9 cellular contexts compared by ENCODE assay signal in genomic region chr6:149454405-149454848, GRCh38. TPM values are rescaled to one million over a fixed set of nuclear protein-coding genes. Genes with fewer than 3 reads are reported as not detected.
A peak's percentile ranks its signal among the peaks of the same experiment; 100 is the strongest.
DNase-seq lines count a peak whose midpoint lies in the region; ATAC-seq and TF ChIP-seq lines count a peak whose summit lies in the region.
"Had no signal": no experiment of that assay in that cellular context is flagged by ENCODE, and none has a peak within 500 bp of the region (broad histone marks: within the 10 kb centered on the region; RNA-seq: fewer than 3 reads in every experiment).

No MANE protein-coding gene starts in this region.

- no peak for TF ChIP-seq POLR2A in prostate gland (IDR thresholded peaks at IDR 0.05)

- intact Hi-C loops in prostate gland (cut with DNase I) = loop anchor here (5.0 to 10.0 kb wide), 2 partner anchors 50 to 422 kb away; no protein-coding TSS in a partner anchor
- intact Hi-C loops in activated naive CD4-positive, alpha-beta T cell treated with anti-CD3 and anti-CD28 coated beads for 36 hours (cut with micrococcal nuclease) = no loop called here

- H3K4me3 Mint-ChIP-seq in activated naive CD4-positive, alpha-beta T cell treated with anti-CD3 and anti-CD28 coated beads for 36 hours = no peak overlapping the region

- H3K4me1 ChIP-seq in prostate gland (replicated peaks) (peaks cover 8% of the 10 kb centered on the region), BE2C (no peaks in the 10 kb centered on the region)

- peak overlapping the region; percentile 52 to 60 for H3K27ac ChIP-seq in prostate gland

- H3K4me1 Mint-ChIP-seq in activated naive CD4-positive, alpha-beta T cell treated with anti-CD3 and anti-CD28 coated beads for 36 hours (ENCODE audit: low read depth) = peaks cover 20% of the 10 kb centered on the region

- H3K36me3 Mint-ChIP-seq in activated naive CD4-positive, alpha-beta T cell treated with anti-CD3 and anti-CD28 coated beads for 36 hours (ENCODE audit: low read depth) = peaks cover 49% of the 10 kb centered on the region

- no peaks in the 10 kb centered on the region for H3K27me3 ChIP-seq in prostate gland (replicated peaks; ENCODE audit: insufficient read depth)
- H3K27me3 ChIP-seq in BE2C = no peaks in the 10 kb centered on the region

- no peak overlapping the region for H3K4me3 ChIP-seq in prostate gland
- no peak overlapping the region for H3K4me3 ChIP-seq in BE2C (ENCODE audit: low read depth, low read length)

- H3K27ac Mint-ChIP-seq in activated naive CD4-positive, alpha-beta T cell treated with anti-CD3 and anti-CD28 coated beads for 36 hours = no peak overlapping the region

- no peaks in the 10 kb centered on the region for H3K27me3 Mint-ChIP-seq in activated naive CD4-positive, alpha-beta T cell treated with anti-CD3 and anti-CD28 coated beads for 36 hours (ENCODE audit: low read depth)

- 1% methylated on average over 15 of the region's 15 CpGs for WGBS in prostate gland

- H3K9me3 Mint-ChIP-seq in activated naive CD4-positive, alpha-beta T cell treated with anti-CD3 and anti-CD28 coated beads for 36 hours = no peaks in the 10 kb centered on the region

- no peaks in the 10 kb centered on the region for H3K9me3 ChIP-seq in prostate gland
- H3K9me3 ChIP-seq in BE2C = no peaks in the 10 kb centered on the region

- H3K36me3 ChIP-seq in prostate gland (no peaks in the 10 kb centered on the region), BE2C (no peaks in the 10 kb centered on the region)

- CTCF ChIA-PET in activated naive CD4-positive, alpha-beta T cell treated with anti-CD3 and anti-CD28 coated beads for 36 hours (lab: Charles Lee) = interaction anchor here (0.9 to 1.5 kb wide), 3 partner anchors 12 to 63 kb away, joined by 4 to 5 read pairs (median 4); no protein-coding TSS in a partner anchor

- TF ChIP-seq CTCF in prostate gland (IDR thresholded peaks at IDR 0.05) = no peak
- TF ChIP-seq CTCF in BE2C (IDR thresholded peaks at IDR 0.05; ENCODE audit: low read depth, low read length) = no peak

- ATAC-seq in SK-N-SH treated with all-trans-retinoic acid at 6 μM for 48 hours (peak; percentile 92), GM18519 (IDR thresholded peaks at IDR 0.05; ENCODE audit: low FRiP score, unreplicated experiment) (no peak)

- DNase-seq in ELR (ENCODE audit: low read depth) = peak; percentile 77
- DNase-seq in foreskin melanocyte = peak; percentile 18
- peak; percentile 85 for DNase-seq in prostate gland (ENCODE audit: low spot score)
- DNase-seq in DMS114 treated with DMSO at 0.1 percent for 48 hours (lab: John Stamatoyannopoulos, UW; ENCODE audit: unreplicated experiment) = no peak
- no peak for DNase-seq in activated naive CD4-positive, alpha-beta T cell treated with anti-CD3 and anti-CD28 coated beads for 36 hours
- no peak for DNase-seq in BE2C

TF ChIP-seq in SK-N-SH treated with all-trans-retinoic acid at 6 μM for 48 hours, 23 proteins besides CTCF, POLR2A, EP300 and RAD21 (continues in another document):
- TF ChIP-seq TSHZ2 (CRISPR knock-in tag; IDR thresholded peaks at IDR 0.05) (0 out of 2 replicates have a peak, but pooled peaks have one; percentile 25), ARNTL (CRISPR knock-in tag; IDR thresholded peaks at IDR 0.05; ENCODE audit: borderline replicate concordance, low read depth) (no peak), ZFP3 (CRISPR knock-in tag; IDR thresholded peaks at IDR 0.05) (0 out of 2 replicates have a peak, but pooled peaks have one; percentile 18), CSRNP3 (CRISPR knock-in tag; IDR thresholded peaks at IDR 0.05) (no peak), CREB5 (CRISPR knock-in tag; IDR thresholded peaks at IDR 0.05; ENCODE audit: low read depth) (no peak), ZNF70 (CRISPR knock-in tag; IDR thresholded peaks at IDR 0.05) (no peak), OSR1 (CRISPR knock-in tag; IDR thresholded peaks at IDR 0.05) (no peak), POU6F1 (CRISPR knock-in tag; IDR thresholded peaks at IDR 0.05; ENCODE audit: borderline replicate concordance, low read depth) (no peak), GLIS3 (CRISPR knock-in tag; IDR thresholded peaks at IDR 0.05) (no peak), PATZ1 (CRISPR knock-in tag; IDR thresholded peaks at IDR 0.05; ENCODE audit: borderline replicate concordance) (no peak), PPARA (CRISPR knock-in tag; IDR thresholded peaks at IDR 0.05; ENCODE audit: borderline replicate concordance) (no peak), ZC3H10 (CRISPR knock-in tag; IDR thresholded peaks at IDR 0.05) (no peak), TCF4 (CRISPR knock-in tag; IDR thresholded peaks at IDR 0.05; ENCODE audit: borderline replicate concordance) (no peak)

RNA-seq across cellular contexts. Expression of gene ZC3H12D, which starts 30.4 kb away (rescaled TPM):
- total RNA-seq in prostate gland = 1 to 10 TPM; 1.5 to 3.5 TPM
- 10 to 100 TPM; 75.8 to 82.7 TPM for total RNA-seq in activated naive CD4-positive, alpha-beta T cell treated with anti-CD3 and anti-CD28 coated beads for 36 hours
- polyA plus RNA-seq in BE2C (2012; ENCODE audit: insufficient read depth, insufficient read length, low read depth) = not detected

RNA-seq across cellular contexts. Expression of gene SUMO4, which starts 54.4 kb away (rescaled TPM):
- total RNA-seq in prostate gland = 1 to 10 TPM; 2.0 to 2.4 TPM
- 1 to 10 TPM; 5.5 to 5.9 TPM for total RNA-seq in activated naive CD4-positive, alpha-beta T cell treated with anti-CD3 and anti-CD28 coated beads for 36 hours
- polyA plus RNA-seq in BE2C (2012; ENCODE audit: insufficient read depth, insufficient read length, low read depth) = 0.49 TPM
- polyA plus RNA-seq: urinary bladder had no signal

Comparison
In these comparisons a context has a peak if more than half of its experiments do, and no peak if none do; other contexts are left out.
1. DNase-seq: peak in ELR (single experiment), foreskin melanocyte (single experiment) and prostate gland (single experiment); none in DMS114 treated with DMSO at 0.1 percent for 48 hours (single experiment), activated naive CD4-positive, alpha-beta T cell treated with anti-CD3 and anti-CD28 coated beads for 36 hours (single experiment) and BE2C (single experiment).
2. RNA of gene ZC3H12D, which starts 30.4 kb away (total RNA-seq): 75.8 to 82.7 TPM in activated naive CD4-positive, alpha-beta T cell treated with anti-CD3 and anti-CD28 coated beads for 36 hours; 1.5 to 3.5 TPM in prostate gland; every median in the first group is over 10 times any median in the second.